Comparison of ENCODE assay signal across 1 cellular context in genomic region chr3:179942560-179943075, GRCh38.
TF ChIP-seq lines count a peak whose summit lies in the region.

No MANE protein-coding gene starts in this region.

TF ChIP-seq in HepG2, 621 proteins besides CTCF, POLR2A, EP300 and RAD21 (continued from another document):
- no peak for TF ChIP-seq ZNF639 (CRISPR knock-in tag; conservative IDR thresholded peaks at IDR 0.05)
- TF ChIP-seq ZNF589 (CRISPR knock-in tag; conservative IDR thresholded peaks at IDR 0.05) = no peak
- no peak for TF ChIP-seq ZNF577 (CRISPR knock-in tag; IDR thresholded peaks at IDR 0.05; ENCODE audit: borderline replicate concordance, low read depth)
- TF ChIP-seq ZNF704 (CRISPR knock-in tag; IDR thresholded peaks at IDR 0.05; ENCODE audit: borderline replicate concordance) = no peak
- no peak for TF ChIP-seq BATF2 (CRISPR knock-in tag; IDR thresholded peaks at IDR 0.05)
- no peak for TF ChIP-seq GLMP (CRISPR knock-in tag; IDR thresholded peaks at IDR 0.05; ENCODE audit: borderline replicate concordance)
TF ChIP-seq in HepG2: peak in this region for 0.
